10 cellular contexts compared by ENCODE assay signal in genomic region chr6:33321227-33321626, GRCh38. TPM values are rescaled to one million over a fixed set of nuclear protein-coding genes. Genes with fewer than 3 reads are reported as not detected.
DNase-seq lines count a peak whose midpoint lies in the region; ATAC-seq and TF ChIP-seq lines count a peak whose summit lies in the region.
"Had no signal": no experiment of that assay in that cellular context is flagged by ENCODE, and none has a peak within 500 bp of the region (broad histone marks: within the 10 kb centered on the region; RNA-seq: fewer than 3 reads in every experiment).

No MANE protein-coding gene starts in this region.

- no peaks in the 10 kb centered on the region for H3K27me3 Mint-ChIP-seq in MCF 10A (ENCODE audit: insufficient read depth, unreplicated experiment)
- H3K27me3 Mint-ChIP-seq in nephron progenitor cell (ENCODE audit: low read depth, poor library complexity): peaks cover 6% of the 10 kb centered on the region

- no peak for ATAC-seq in left colon
- no peak for ATAC-seq in GM19452 (IDR thresholded peaks at IDR 0.05; ENCODE audit: unreplicated experiment)

- DNase-seq in MCF 10A (ENCODE audit: unreplicated experiment) (no peak), nephron progenitor cell (no peak), midbrain (lab: John Stamatoyannopoulos, UW) (no peak), UCSD-AML1 (lab: John Stamatoyannopoulos, UW; ENCODE audit: unreplicated experiment) (no peak), left colon (no peak)
- DNase-seq: NCI-H1417 treated with DMSO at 0.1 percent for 48 hours had no signal

- POLR2A ChIA-PET in MCF 10A (lab: Yijun Ruan, JAX): interaction anchor here (1.4 to 1.8 kb wide), 3 partner anchors 24 to 72 kb away, joined by 4 to 6 read pairs (median 6); partner anchors contain the start of gene B3GALT4

- H3K4me2 ChIP-seq in BLaER1: peak overlapping the region; percentile 98
- peak overlapping the region; percentile 60; the same call in 1 of the 2 replicates for H3K4me2 ChIP-seq in KMS-11

- H3K9ac ChIP-seq in BLaER1: peak overlapping the region; percentile 92
- H3K9ac ChIP-seq in KMS-11: no peak overlapping the region

- H3K4me1 Mint-ChIP-seq in MCF 10A (ENCODE audit: insufficient read depth, unreplicated experiment) (peaks cover 58% of the 10 kb centered on the region), nephron progenitor cell (peaks cover 76% of the 10 kb centered on the region)

- TF ChIP-seq CTCF in KMS-11 (conservative IDR thresholded peaks at IDR 0.05; ENCODE audit: low read depth, low read length) (no peak), MCF 10A (IDR thresholded peaks at IDR 0.05; ENCODE audit: unreplicated experiment) (no peak), nephron progenitor cell (IDR thresholded peaks at IDR 0.05) (no peak)

- no peak overlapping the region for H2AFZ ChIP-seq in KMS-11 (ENCODE audit: low read depth)

- H3K36me3 Mint-ChIP-seq in MCF 10A (ENCODE audit: insufficient read depth, unreplicated experiment): peaks cover 51% of the 10 kb centered on the region
- peaks cover 28% of the 10 kb centered on the region for H3K36me3 Mint-ChIP-seq in nephron progenitor cell (ENCODE audit: low read depth)

- peak overlapping the region; percentile 90 for H3K27ac ChIP-seq in BLaER1
- no peak overlapping the region for H3K27ac ChIP-seq in KMS-11

- H3K79me2 ChIP-seq in KMS-11 (ENCODE audit: insufficient read depth, low read depth): peaks cover 29% of the 10 kb centered on the region; the same call in 1 of the 2 replicates

- CTCF ChIA-PET in MCF 10A (lab: Yijun Ruan, JAX): interaction anchor here (0.5 to 1.0 kb wide), 3 partner anchors 16 to 90 kb away, joined by 3 read pairs; no protein-coding TSS in a partner anchor

- no peaks in the 10 kb centered on the region for H3K9me3 ChIP-seq in BLaER1
- H3K9me3 ChIP-seq: ovary had no signal

- peaks cover 64% of the 10 kb centered on the region for H3K4me1 ChIP-seq in BLaER1
- H3K4me1 ChIP-seq in KMS-11 (ENCODE audit: low read depth, poor library complexity, severe bottlenecking): peaks cover 31% of the 10 kb centered on the region

- intact Hi-C loops in MCF 10A (cut with micrococcal nuclease) (no loop called here), left colon (cut with DNase I, micrococcal nuclease) (no loop called here)

- H4K20me1 ChIP-seq in BLaER1 (peaks cover 50% of the 10 kb centered on the region), KMS-11 (ENCODE audit: insufficient read depth) (no peaks in the 10 kb centered on the region)

- H3K36me3 ChIP-seq in BLaER1 (peaks cover 32% of the 10 kb centered on the region), KMS-11 (ENCODE audit: insufficient read depth) (no peaks in the 10 kb centered on the region; the same call in 1 of the 2 replicates)
- H3K36me3 ChIP-seq: ovary had no signal

- H3K27me3 ChIP-seq in BLaER1 (no peaks in the 10 kb centered on the region), KMS-11 (ENCODE audit: insufficient read depth, low read depth) (no peaks in the 10 kb centered on the region)
- H3K27me3 ChIP-seq: ovary had no signal

- H3K4me3 Mint-ChIP-seq in MCF 10A (ENCODE audit: unreplicated experiment) (peak overlapping the region; percentile 81), nephron progenitor cell (peak overlapping the region; percentile 93)

- peak overlapping the region; percentile 80 for H3K27ac Mint-ChIP-seq in MCF 10A (ENCODE audit: low read depth, unreplicated experiment)
- peak overlapping the region; percentile 96 for H3K27ac Mint-ChIP-seq in nephron progenitor cell

- peak overlapping the region; percentile 84 for H3K4me3 ChIP-seq in BLaER1
- H3K4me3 ChIP-seq in KMS-11 (IDR thresholded peaks at IDR 0.05; ENCODE audit: insufficient read depth, low read depth, low read length): no peak overlapping the region

- H3K9me3 Mint-ChIP-seq in MCF 10A (ENCODE audit: unreplicated experiment): no peaks in the 10 kb centered on the region
- H3K9me3 Mint-ChIP-seq in nephron progenitor cell: no peaks in the 10 kb centered on the region

- no TSS peak for BruUV-seq in MCF 10A (replicated peaks; lab: Mats Ljungman, UMichigan)

RNA-seq across cellular contexts. Expression of gene DAXX, which starts 1.5 kb away (rescaled TPM):
- total RNA-seq in MCF 10A (2022) (39.7 and 47.7 TPM in 2 replicates), left colon (10 to 100 TPM; 33.5 to 35.3 TPM)

RNA-seq across cellular contexts. Expression of gene ZBTB22, which starts 3.7 kb away (rescaled TPM):
- total RNA-seq in MCF 10A (2022) (12.3 and 15.5 TPM in 2 replicates), left colon (10 to 100 TPM; 19.9 to 21.3 TPM)

RNA-seq across cellular contexts. Expression of gene TAPBP, which starts 7.3 kb away (rescaled TPM):
- total RNA-seq in MCF 10A (2022): 84.9 and 87.9 TPM in 2 replicates
- 100 to 1,000 TPM; 229 to 283 TPM for total RNA-seq in left colon

RNA-seq across cellular contexts. Expression of gene RGL2, which starts 22.5 kb away (rescaled TPM):
- 30.4 and 37.9 TPM in 2 replicates for total RNA-seq in MCF 10A (2022)
- total RNA-seq in left colon: 10 to 100 TPM; 21.5 to 35.0 TPM

RNA-seq across cellular contexts. Expression of gene PFDN6, which starts 31.8 kb away (rescaled TPM):
- total RNA-seq in MCF 10A (2022): 54.7 and 67.1 TPM in 2 replicates
- total RNA-seq in left colon: 10 to 100 TPM; 36.8 to 45.7 TPM
